In genomic region chr3:114552527-114552812, GRCh38 we compare ENCODE assay signal across 20 cellular contexts.
A peak's percentile ranks its signal among the peaks of the same experiment; 100 is the strongest.
DNase-seq lines count a peak whose midpoint lies in the region; ATAC-seq lines count a peak whose summit lies in the region.
"Had no signal": no experiment of that assay in that cellular context is flagged by ENCODE, and none has a peak within 500 bp of the region (broad histone marks: within the 10 kb centered on the region; RNA-seq: fewer than 3 reads in every experiment).

No MANE protein-coding gene starts in this region.

- ATAC-seq in GM21576 (IDR thresholded peaks at IDR 0.05; ENCODE audit: unreplicated experiment) (no peak), HG02763 (IDR thresholded peaks at IDR 0.05; ENCODE audit: unreplicated experiment) (no peak), GM21360 (IDR thresholded peaks at IDR 0.05; ENCODE audit: unreplicated experiment) (no peak)
- ATAC-seq: activated naive CD4-positive, alpha-beta T cell treated with anti-CD3 and anti-CD28 coated beads, Interleukin-2, amount 50 U/mL, for 72 hours; activated T-helper 17 cell treated with anti-CD3 and anti-CD28 coated beads, Interleukin-2, amount 50 U/mL, for 72 hours; gastroesophageal sphincter had no signal

- peak; percentile 21 for DNase-seq in DMS53 (lab: John Stamatoyannopoulos, UW)
- DNase-seq in DMS53 treated with DMSO at 0.1 percent for 48 hours (lab: John Stamatoyannopoulos, UW; ENCODE audit: unreplicated experiment): no peak
- DNase-seq in T1000 (lab: John Stamatoyannopoulos, UW): peak; percentile 3
- peak; percentile 63 for DNase-seq in fibroblast of peridontal ligament (ENCODE audit: extremely low read depth)
- DNase-seq in Kasumi-1 (lab: John Stamatoyannopoulos, UW): no peak
- DNase-seq: activated B cell treated with CpG ODN at 0.5 μM for 24 hours; activated CD4-positive, alpha-beta T cell treated with anti-CD3 and anti-CD28 coated beads, Interleukin-2, amount 50 U/mL, for 48 hours; activated CD8-positive, alpha-beta memory T cell treated with anti-CD3 and anti-CD28 coated beads, Interleukin-2, amount 50 U/mL, for 4 hours; DMS79; hypothalamus; NCI-H1092 treated with DMSO at 0.1 percent for 48 hours; NCI-H2029 treated with DMSO at 0.1 percent for 48 hours; NCI-H748 treated with DMSO at 0.1 percent for 48 hours; stomach had no signal

Comparison
In these comparisons a context has a peak if more than half of its experiments do, and no peak if none do; other contexts are left out.
1. DNase-seq: peak in DMS53 (single experiment), T1000 (single experiment) and fibroblast of peridontal ligament (single experiment); none in DMS53 treated with DMSO at 0.1 percent for 48 hours (single experiment) and Kasumi-1 (0 of 2).